8 cellular contexts compared by ENCODE assay signal in the genomic region with DNA sequence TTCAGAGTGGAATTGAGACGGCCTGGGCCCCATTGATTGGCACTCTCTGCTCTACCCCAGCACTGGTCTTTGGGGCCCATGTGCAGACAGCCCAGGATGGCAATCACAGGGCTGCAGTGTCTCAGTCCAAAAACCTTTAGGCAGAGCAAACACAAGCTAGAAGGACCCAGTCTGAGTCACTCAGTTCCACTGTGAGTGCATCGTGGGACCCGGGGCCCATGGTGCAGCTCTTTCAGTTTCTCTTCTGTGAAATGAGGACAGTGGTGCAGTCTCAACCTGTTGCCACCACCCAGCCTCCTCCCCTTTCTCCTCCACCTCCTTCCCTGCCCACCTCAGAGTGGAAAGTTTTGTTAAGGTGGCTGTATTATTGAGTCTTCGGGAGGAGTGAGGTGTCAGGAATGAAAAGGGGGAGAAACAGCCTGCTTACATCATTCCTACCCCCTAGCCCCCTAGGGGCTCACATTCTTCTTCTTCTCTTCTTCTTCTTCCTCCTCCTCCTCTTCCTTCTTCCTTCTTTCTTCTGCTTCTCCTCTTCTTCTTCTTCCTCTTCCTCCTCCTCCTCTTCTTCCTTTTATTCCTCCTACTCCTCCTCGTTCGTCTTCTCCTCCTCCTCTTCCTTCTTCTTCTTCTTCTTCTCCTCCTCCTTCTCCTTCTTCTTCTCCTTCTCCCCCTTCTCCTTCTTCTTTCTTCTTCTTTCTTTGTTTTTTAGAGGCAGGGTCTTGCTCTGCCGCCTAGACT. TPM values are rescaled to one million over a fixed set of nuclear protein-coding genes. Genes with fewer than 3 reads are reported as not detected.
A peak's percentile ranks its signal among the peaks of the same experiment; 100 is the strongest.
DNase-seq lines count a peak whose midpoint lies in the region; ATAC-seq and TF ChIP-seq lines count a peak whose summit lies in the region.

No MANE protein-coding gene starts in this region.

- TF ChIP-seq POLR2A in GM18951 (IDR thresholded peaks at IDR 0.05; ENCODE audit: extremely low read depth, insufficient read depth, insufficient read length) = peak; percentile 24

- peak; percentile 76 for ATAC-seq in HG03095 (IDR thresholded peaks at IDR 0.05; ENCODE audit: unreplicated experiment)

- in situ Hi-C loops in GM18951 (cut with MboI; ENCODE audit: low sequenced_read_pairs, unreplicated experiment) = no loop called here

- no peak overlapping the region for H3K4me3 ChIP-seq in MG63

- no peaks in the 10 kb centered on the region for H3K9me3 ChIP-seq in MG63

- peak; percentile 88 for DNase-seq in activated CD8-positive, alpha-beta memory T cell treated with anti-CD3 and anti-CD28 coated beads for 24 hours
- DNase-seq in stimulated activated CD4-positive, alpha-beta T cell treated with anti-CD3 and anti-CD28 coated beads, Interleukin-1b, Interleukin-23, amount 100 ng/mL, for 4 hours (ENCODE audit: low read depth in 2 of 2) = peak; percentile 64 to 78
- no peak for DNase-seq in DMS114 treated with DMSO at 0.1 percent for 48 hours (lab: John Stamatoyannopoulos, UW; ENCODE audit: unreplicated experiment)
- DNase-seq in DMS 273 (lab: John Stamatoyannopoulos, UW; ENCODE audit: unreplicated experiment) = no peak
- no peak for DNase-seq in LoVo (ENCODE audit: low spot score)
- DNase-seq in MG63 = no peak

- H3K27me3 ChIP-seq in MG63 = peaks cover 3% of the 10 kb centered on the region; the same call in 1 of the 2 replicates

- H3K36me3 ChIP-seq in MG63 = no peaks in the 10 kb centered on the region

RNA-seq across cellular contexts. Expression of gene CARD11, which starts 19.5 kb away (rescaled TPM):
- total RNA-seq in MG63 (2014; rRNA removed; shearing (Covaris generic); ENCODE audit: low replicate concordance) = not detected in 2 replicates

Comparison
In these comparisons a context has a peak if more than half of its experiments do, and no peak if none do; other contexts are left out.
1. DNase-seq: peak in activated CD8-positive, alpha-beta memory T cell treated with anti-CD3 and anti-CD28 coated beads for 24 hours (single experiment) and stimulated activated CD4-positive, alpha-beta T cell treated with anti-CD3 and anti-CD28 coated beads, Interleukin-1b, Interleukin-23, amount 100 ng/mL, for 4 hours (2 of 2); none in DMS114 treated with DMSO at 0.1 percent for 48 hours (single experiment), DMS 273 (single experiment), LoVo (single experiment) and MG63 (single experiment).